11 cellular contexts compared by ENCODE assay signal in the genomic region with DNA sequence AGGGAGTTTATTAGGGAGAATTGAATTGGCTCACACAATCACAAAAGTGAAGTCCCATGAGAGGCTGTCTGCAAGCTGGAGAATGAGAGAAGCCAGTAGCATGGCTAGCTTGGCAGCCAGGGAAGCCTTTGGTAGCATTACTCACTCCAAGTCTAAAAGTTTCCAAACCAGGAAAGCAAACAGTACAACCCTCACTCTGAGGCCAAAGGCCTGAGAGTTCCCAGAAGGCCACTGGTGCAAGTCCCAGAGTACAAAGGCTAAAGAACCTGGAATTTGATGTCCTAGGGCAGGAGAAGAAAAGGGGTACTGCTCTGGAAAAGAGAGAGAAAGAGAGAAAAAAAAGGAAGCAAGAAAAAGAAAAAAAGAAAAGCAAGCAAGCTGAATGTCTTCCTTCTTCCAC.
DNase-seq lines count a peak whose midpoint lies in the region; ATAC-seq and TF ChIP-seq lines count a peak whose summit lies in the region.
"Had no signal": no experiment of that assay in that cellular context is flagged by ENCODE, and none has a peak within 500 bp of the region (broad histone marks: within the 10 kb centered on the region; RNA-seq: fewer than 3 reads in every experiment).

No MANE protein-coding gene starts in this region.

- DNase-seq in SK-N-SH (no peak), fibroblast of mammary gland (ENCODE audit: low read depth) (peak; percentile 71), mucosa of gallbladder (ENCODE audit: low spot score) (peak; percentile 48), RKO (ENCODE audit: low spot score) (no peak), inferior parietal cortex (ENCODE audit: extremely low spot score) (no peak), MV-4-11 (lab: John Stamatoyannopoulos, UW) (no peak)
- DNase-seq: activated naive CD8-positive, alpha-beta T cell treated with anti-CD3 and anti-CD28 coated beads, Interleukin-2, amount 50 U/mL, for 24 hours; T1000 had no signal

- no peak for TF ChIP-seq RAD21 in SK-N-SH (IDR thresholded peaks at IDR 0.05; ENCODE audit: low read length)

- H3K9me2 ChIP-seq in SK-N-SH, result no peaks in the 10 kb centered on the region

- TF ChIP-seq EP300 in SK-N-SH (IDR thresholded peaks at IDR 0.05; ENCODE audit: borderline replicate concordance in 1 of 2, low read depth in 1 of 2, low read length in 1 of 2), result no peak

- peaks cover 9 to 21% of the 10 kb centered on the region in 2 experiments; a peak in 3 of 4 replicates for H3K4me1 ChIP-seq in SK-N-SH (ENCODE audit: control insufficient read depth in 1 of 2, insufficient read depth in 2 of 2, low read depth in 1 of 2, low read length in 1 of 2)

- no peak overlapping the region for H3K4me2 ChIP-seq in SK-N-SH

- H3K79me2 ChIP-seq in SK-N-SH (ENCODE audit: insufficient read depth), result no peaks in the 10 kb centered on the region

- no peaks in the 10 kb centered on the region for H3K9me3 ChIP-seq in SK-N-SH

- H4K20me1 ChIP-seq in SK-N-SH (ENCODE audit: insufficient read depth), result no peaks in the 10 kb centered on the region

- ATAC-seq in SK-N-SH treated with all-trans-retinoic acid at 6 μM for 48 hours (no peak), HG03280 (IDR thresholded peaks at IDR 0.05; ENCODE audit: unreplicated experiment) (no peak)
- ATAC-seq: activated naive CD8-positive, alpha-beta T cell treated with anti-CD3 and anti-CD28 coated beads, Interleukin-2, amount 50 U/mL, for 24 hours had no signal

- H3K4me3 ChIP-seq in SK-N-SH (ENCODE audit: low read depth in 2 of 2, low read length in 1 of 2) (no peak overlapping the region), fibroblast of mammary gland (ENCODE audit: control insufficient read depth, low read depth, low read length) (no peak overlapping the region)

- POLR2A ChIA-PET in SK-N-SH (lab: Yijun Ruan, JAX), result no interaction called here

- H3K36me3 ChIP-seq in SK-N-SH (replicated peaks in 1 of 2; ENCODE audit: control insufficient read depth in 1 of 2, insufficient read depth in 2 of 2, low read length in 1 of 2), result no peaks in the 10 kb centered on the region

- H3K9ac ChIP-seq in SK-N-SH, result no peak overlapping the region

- H3K27ac ChIP-seq in SK-N-SH (ENCODE audit: low read depth in 2 of 2, low read length in 1 of 2), result no peak overlapping the region
- H3K27ac ChIP-seq: 22Rv1 had no signal

- H3F3A ChIP-seq in SK-N-SH (replicated peaks; ENCODE audit: insufficient read depth), result peaks cover 8% of the 10 kb centered on the region

- H3K27me3 ChIP-seq in SK-N-SH (ENCODE audit: insufficient read depth), result no peaks in the 10 kb centered on the region

- TF ChIP-seq CTCF in SK-N-SH (IDR thresholded peaks at IDR 0.05) (no peak), fibroblast of mammary gland (conservative IDR thresholded peaks at IDR 0.05; ENCODE audit: control insufficient read depth, insufficient read depth, low read depth, low read length) (no peak)

- H2AFZ ChIP-seq in SK-N-SH (ENCODE audit: low read depth), result no peak overlapping the region

- CTCF ChIA-PET in SK-N-SH (lab: Yijun Ruan, JAX), result no interaction called here

TF ChIP-seq in SK-N-SH, 30 proteins besides CTCF, POLR2A, EP300 and RAD21:
- TF ChIP-seq TEAD4 (IDR thresholded peaks at IDR 0.05; ENCODE audit: borderline replicate concordance, insufficient read depth) (no peak), JUND (IDR thresholded peaks at IDR 0.05) (no peak)
- TF ChIP-seq, protein P1, sequence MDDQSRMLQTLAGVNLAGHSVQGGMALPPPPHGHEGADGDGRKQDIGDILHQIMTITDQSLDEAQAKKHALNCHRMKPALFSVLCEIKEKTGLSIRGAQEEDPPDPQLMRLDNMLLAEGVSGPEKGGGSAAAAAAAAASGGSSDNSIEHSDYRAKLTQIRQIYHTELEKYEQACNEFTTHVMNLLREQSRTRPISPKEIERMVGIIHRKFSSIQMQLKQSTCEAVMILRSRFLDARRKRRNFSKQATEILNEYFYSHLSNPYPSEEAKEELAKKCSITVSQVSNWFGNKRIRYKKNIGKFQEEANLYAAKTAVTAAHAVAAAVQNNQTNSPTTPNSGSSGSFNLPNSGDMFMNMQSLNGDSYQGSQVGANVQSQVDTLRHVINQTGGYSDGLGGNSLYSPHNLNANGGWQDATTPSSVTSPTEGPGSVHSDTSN (IDR thresholded peaks at IDR 0.05), result 0 out of 2 replicates have a peak, but pooled peaks have one; percentile 4

TF ChIP-seq in SK-N-SH treated with all-trans-retinoic acid at 6 μM for 48 hours, 23 proteins besides CTCF, POLR2A, EP300 and RAD21:
- TF ChIP-seq CSDC2 (CRISPR knock-in tag; IDR thresholded peaks at IDR 0.05) (no peak), TOX (CRISPR knock-in tag; IDR thresholded peaks at IDR 0.05; ENCODE audit: borderline replicate concordance) (no peak), ISL1 (CRISPR knock-in tag; IDR thresholded peaks at IDR 0.05) (no peak), ARNTL (CRISPR knock-in tag; IDR thresholded peaks at IDR 0.05; ENCODE audit: borderline replicate concordance, low read depth) (no peak), ZNF565 (CRISPR knock-in tag; conservative IDR thresholded peaks at IDR 0.05; ENCODE audit: low read depth) (no peak), ZC3H10 (CRISPR knock-in tag; IDR thresholded peaks at IDR 0.05) (no peak), PPARA (CRISPR knock-in tag; IDR thresholded peaks at IDR 0.05; ENCODE audit: borderline replicate concordance) (no peak), ZFP3 (CRISPR knock-in tag; IDR thresholded peaks at IDR 0.05) (no peak), SNAI2 (CRISPR knock-in tag; IDR thresholded peaks at IDR 0.05) (no peak), ZNF8 (CRISPR knock-in tag; IDR thresholded peaks at IDR 0.05) (no peak), BACH2 (CRISPR knock-in tag; IDR thresholded peaks at IDR 0.05; ENCODE audit: borderline replicate concordance) (no peak), RARB (CRISPR knock-in tag; IDR thresholded peaks at IDR 0.05) (no peak), TCF4 (CRISPR knock-in tag; IDR thresholded peaks at IDR 0.05; ENCODE audit: borderline replicate concordance) (no peak), ZFP30 (CRISPR knock-in tag; IDR thresholded peaks at IDR 0.05) (no peak)
- TF ChIP-seq, protein P2, sequence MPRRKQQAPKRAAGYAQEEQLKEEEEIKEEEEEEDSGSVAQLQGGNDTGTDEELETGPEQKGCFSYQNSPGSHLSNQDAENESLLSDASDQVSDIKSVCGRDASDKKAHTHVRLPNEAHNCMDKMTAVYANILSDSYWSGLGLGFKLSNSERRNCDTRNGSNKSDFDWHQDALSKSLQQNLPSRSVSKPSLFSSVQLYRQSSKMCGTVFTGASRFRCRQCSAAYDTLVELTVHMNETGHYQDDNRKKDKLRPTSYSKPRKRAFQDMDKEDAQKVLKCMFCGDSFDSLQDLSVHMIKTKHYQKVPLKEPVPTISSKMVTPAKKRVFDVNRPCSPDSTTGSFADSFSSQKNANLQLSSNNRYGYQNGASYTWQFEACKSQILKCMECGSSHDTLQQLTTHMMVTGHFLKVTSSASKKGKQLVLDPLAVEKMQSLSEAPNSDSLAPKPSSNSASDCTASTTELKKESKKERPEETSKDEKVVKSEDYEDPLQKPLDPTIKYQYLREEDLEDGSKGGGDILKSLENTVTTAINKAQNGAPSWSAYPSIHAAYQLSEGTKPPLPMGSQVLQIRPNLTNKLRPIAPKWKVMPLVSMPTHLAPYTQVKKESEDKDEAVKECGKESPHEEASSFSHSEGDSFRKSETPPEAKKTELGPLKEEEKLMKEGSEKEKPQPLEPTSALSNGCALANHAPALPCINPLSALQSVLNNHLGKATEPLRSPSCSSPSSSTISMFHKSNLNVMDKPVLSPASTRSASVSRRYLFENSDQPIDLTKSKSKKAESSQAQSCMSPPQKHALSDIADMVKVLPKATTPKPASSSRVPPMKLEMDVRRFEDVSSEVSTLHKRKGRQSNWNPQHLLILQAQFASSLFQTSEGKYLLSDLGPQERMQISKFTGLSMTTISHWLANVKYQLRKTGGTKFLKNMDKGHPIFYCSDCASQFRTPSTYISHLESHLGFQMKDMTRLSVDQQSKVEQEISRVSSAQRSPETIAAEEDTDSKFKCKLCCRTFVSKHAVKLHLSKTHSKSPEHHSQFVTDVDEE (CRISPR knock-in tag; IDR thresholded peaks at IDR 0.05), result no peak
- TF ChIP-seq, protein P3, sequence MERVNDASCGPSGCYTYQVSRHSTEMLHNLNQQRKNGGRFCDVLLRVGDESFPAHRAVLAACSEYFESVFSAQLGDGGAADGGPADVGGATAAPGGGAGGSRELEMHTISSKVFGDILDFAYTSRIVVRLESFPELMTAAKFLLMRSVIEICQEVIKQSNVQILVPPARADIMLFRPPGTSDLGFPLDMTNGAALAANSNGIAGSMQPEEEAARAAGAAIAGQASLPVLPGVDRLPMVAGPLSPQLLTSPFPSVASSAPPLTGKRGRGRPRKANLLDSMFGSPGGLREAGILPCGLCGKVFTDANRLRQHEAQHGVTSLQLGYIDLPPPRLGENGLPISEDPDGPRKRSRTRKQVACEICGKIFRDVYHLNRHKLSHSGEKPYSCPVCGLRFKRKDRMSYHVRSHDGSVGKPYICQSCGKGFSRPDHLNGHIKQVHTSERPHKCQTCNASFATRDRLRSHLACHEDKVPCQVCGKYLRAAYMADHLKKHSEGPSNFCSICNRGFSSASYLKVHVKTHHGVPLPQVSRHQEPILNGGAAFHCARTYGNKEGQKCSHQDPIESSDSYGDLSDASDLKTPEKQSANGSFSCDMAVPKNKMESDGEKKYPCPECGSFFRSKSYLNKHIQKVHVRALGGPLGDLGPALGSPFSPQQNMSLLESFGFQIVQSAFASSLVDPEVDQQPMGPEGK (CRISPR knock-in tag; IDR thresholded peaks at IDR 0.05; ENCODE audit: borderline replicate concordance), result no peak
- TF ChIP-seq, protein P4, sequence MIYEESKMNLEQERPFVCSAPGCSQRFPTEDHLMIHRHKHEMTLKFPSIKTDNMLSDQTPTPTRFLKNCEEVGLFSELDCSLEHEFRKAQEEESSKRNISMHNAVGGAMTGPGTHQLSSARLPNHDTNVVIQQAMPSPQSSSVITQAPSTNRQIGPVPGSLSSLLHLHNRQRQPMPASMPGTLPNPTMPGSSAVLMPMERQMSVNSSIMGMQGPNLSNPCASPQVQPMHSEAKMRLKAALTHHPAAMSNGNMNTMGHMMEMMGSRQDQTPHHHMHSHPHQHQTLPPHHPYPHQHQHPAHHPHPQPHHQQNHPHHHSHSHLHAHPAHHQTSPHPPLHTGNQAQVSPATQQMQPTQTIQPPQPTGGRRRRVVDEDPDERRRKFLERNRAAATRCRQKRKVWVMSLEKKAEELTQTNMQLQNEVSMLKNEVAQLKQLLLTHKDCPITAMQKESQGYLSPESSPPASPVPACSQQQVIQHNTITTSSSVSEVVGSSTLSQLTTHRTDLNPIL (CRISPR knock-in tag; IDR thresholded peaks at IDR 0.05; ENCODE audit: low read depth), result no peak

Comparison
In these comparisons a context has a peak if more than half of its experiments do, and no peak if none do; other contexts are left out.
1. DNase-seq: peak in fibroblast of mammary gland (single experiment) and mucosa of gallbladder (single experiment); none in SK-N-SH (single experiment), RKO (single experiment), inferior parietal cortex (single experiment) and MV-4-11 (single experiment).